In genomic region chr22:28911279-28911640, GRCh38 we compare ENCODE assay signal across 13 cellular contexts. TPM values are rescaled to one million over a fixed set of nuclear protein-coding genes. Genes with fewer than 3 reads are reported as not detected.
A peak's percentile ranks its signal among the peaks of the same experiment; 100 is the strongest.
DNase-seq lines count a peak whose midpoint lies in the region; TF ChIP-seq lines count a peak whose summit lies in the region.
"Had no signal": no experiment of that assay in that cellular context is flagged by ENCODE, and none has a peak within 500 bp of the region (broad histone marks: within the 10 kb centered on the region; RNA-seq: fewer than 3 reads in every experiment).

No MANE protein-coding gene starts in this region.

- H3K9ac ChIP-seq in trophoblast cell (ENCODE audit: low read length), result no peak overlapping the region

- no peak overlapping the region for H2AFZ ChIP-seq in trophoblast cell (ENCODE audit: insufficient read depth, low read length, poor library complexity)

- no peak overlapping the region for H3K27ac Mint-ChIP-seq in activated T-cell treated with anti-CD3 and anti-CD28 coated beads, Interleukin-2, amount 50 U/mL, for 24 hours
- H3K27ac Mint-ChIP-seq: activated B cell treated with CpG ODN at 0.5 μM for 24 hours; activated naive CD4-positive, alpha-beta T cell treated with anti-CD3 and anti-CD28 coated beads, Interleukin-2, amount 50 U/mL, for 24 hours; CD8-positive, alpha-beta T cell had no signal

- H3K4ac ChIP-seq in trophoblast cell (ENCODE audit: low read depth, low read length), result no peak overlapping the region

- TF ChIP-seq POLR2A in vagina (IDR thresholded peaks at IDR 0.05), result no peak

- H3K9me3 Mint-ChIP-seq in activated T-cell treated with anti-CD3 and anti-CD28 coated beads, Interleukin-2, amount 50 U/mL, for 24 hours, result peaks cover 3% of the 10 kb centered on the region
- H3K9me3 Mint-ChIP-seq: activated B cell treated with CpG ODN at 0.5 μM for 24 hours; activated naive CD4-positive, alpha-beta T cell treated with anti-CD3 and anti-CD28 coated beads, Interleukin-2, amount 50 U/mL, for 24 hours; CD8-positive, alpha-beta T cell had no signal

- peak overlapping the region; percentile 67 for H3K27ac ChIP-seq in layer of hippocampus (ENCODE audit: low read depth, low read length)
- H3K27ac ChIP-seq in trophoblast cell (ENCODE audit: low read depth, low read length), result peak overlapping the region; percentile 74
- peak overlapping the region; percentile 64 for H3K27ac ChIP-seq in vagina

- no peaks in the 10 kb centered on the region for H3K27me3 ChIP-seq in layer of hippocampus (ENCODE audit: control insufficient read depth, insufficient read depth, low read length)
- H3K27me3 ChIP-seq in trophoblast cell (ENCODE audit: insufficient read depth, low read length), result no peaks in the 10 kb centered on the region
- no peaks in the 10 kb centered on the region for H3K27me3 ChIP-seq in vagina

- H3K18ac ChIP-seq in trophoblast cell (ENCODE audit: low read length), result no peak overlapping the region

- TF ChIP-seq CTCF in vagina (IDR thresholded peaks at IDR 0.05), result no peak

- peaks cover 14% of the 10 kb centered on the region for H3K79me2 ChIP-seq in trophoblast cell (ENCODE audit: control insufficient read depth, insufficient read depth, low read length, poor library complexity)

- no peak overlapping the region for H3K23ac ChIP-seq in trophoblast cell (ENCODE audit: low read length)

- H3K4me2 ChIP-seq in trophoblast cell (ENCODE audit: low read length), result no peak overlapping the region

- H3K4me3 ChIP-seq in trophoblast cell (ENCODE audit: low read depth, low read length) (no peak overlapping the region), vagina (no peak overlapping the region)

- peak overlapping the region; percentile 10 for H2BK120ac ChIP-seq in trophoblast cell (ENCODE audit: insufficient read depth, low read length, poor library complexity)

- H3K9me3 ChIP-seq in trophoblast cell (ENCODE audit: insufficient read depth, low read depth, low read length) (no peaks in the 10 kb centered on the region), vagina (no peaks in the 10 kb centered on the region)

- H3K14ac ChIP-seq in trophoblast cell (ENCODE audit: low read length), result no peak overlapping the region

- no peak overlapping the region for H2BK12ac ChIP-seq in trophoblast cell (ENCODE audit: low read length)

- H4K12ac ChIP-seq in trophoblast cell (ENCODE audit: low read depth, low read length), result no peak overlapping the region

- H4K91ac ChIP-seq in trophoblast cell (ENCODE audit: low read depth, low read length), result no peak overlapping the region

- H4K8ac ChIP-seq in trophoblast cell (ENCODE audit: low read depth, low read length), result no peak overlapping the region

- no peak overlapping the region for H2AK5ac ChIP-seq in trophoblast cell (ENCODE audit: low read length)

- DNase-seq in activated T-cell treated with anti-CD3 and anti-CD28 coated beads, Interleukin-2, amount 50 U/mL, for 24 hours, result peak; percentile 27
- DNase-seq in activated T-cell treated with anti-CD3 and anti-CD28 coated beads for 4 hours (no peak), trophoblast cell (no peak), vagina (ENCODE audit: extremely low spot score in 2 of 2) (no peak), epidermal melanocyte (ENCODE audit: insufficient read length, low spot score) (no peak), SHP77 (lab: John Stamatoyannopoulos, UW) (no peak), ecto neural progenitor cell (ENCODE audit: low spot score) (no peak)
- DNase-seq: activated B cell treated with CpG ODN at 0.5 μM for 24 hours; CD8-positive, alpha-beta T cell; cortex of kidney; stimulated activated naive CD4-positive, alpha-beta T cell treated with Interleukin-2 at 50 U/mL for 16 hours had no signal

- peaks cover 2% of the 10 kb centered on the region for H3K79me1 ChIP-seq in trophoblast cell (ENCODE audit: low read length)

- intact Hi-C loops in vagina (cut with DNase I), result no loop called here

- H3K36me3 ChIP-seq in trophoblast cell (ENCODE audit: control insufficient read depth in 1 of 2, insufficient read depth in 2 of 2, low read length in 2 of 2) (no peaks in the 10 kb centered on the region), vagina (no peaks in the 10 kb centered on the region)

- H3K27me3 Mint-ChIP-seq in activated T-cell treated with anti-CD3 and anti-CD28 coated beads, Interleukin-2, amount 50 U/mL, for 24 hours, result peaks cover 45% of the 10 kb centered on the region
- H3K27me3 Mint-ChIP-seq: activated naive CD4-positive, alpha-beta T cell treated with anti-CD3 and anti-CD28 coated beads, Interleukin-2, amount 50 U/mL, for 24 hours had no signal

- peaks cover 2% of the 10 kb centered on the region for H3K36me3 Mint-ChIP-seq in activated T-cell treated with anti-CD3 and anti-CD28 coated beads, Interleukin-2, amount 50 U/mL, for 24 hours (ENCODE audit: low read depth)
- H3K36me3 Mint-ChIP-seq: CD8-positive, alpha-beta T cell had no signal

- no peak overlapping the region for H3K4me3 Mint-ChIP-seq in activated T-cell treated with anti-CD3 and anti-CD28 coated beads, Interleukin-2, amount 50 U/mL, for 24 hours
- H3K4me3 Mint-ChIP-seq: activated B cell treated with CpG ODN at 0.5 μM for 24 hours; activated naive CD4-positive, alpha-beta T cell treated with anti-CD3 and anti-CD28 coated beads, Interleukin-2, amount 50 U/mL, for 24 hours; CD8-positive, alpha-beta T cell had no signal

- H2BK5ac ChIP-seq in trophoblast cell (ENCODE audit: low read depth, low read length, poor library complexity), result no peak overlapping the region

- peaks cover 37% of the 10 kb centered on the region for H3K4me1 Mint-ChIP-seq in activated T-cell treated with anti-CD3 and anti-CD28 coated beads, Interleukin-2, amount 50 U/mL, for 24 hours (ENCODE audit: low read depth)
- H3K4me1 Mint-ChIP-seq: activated B cell treated with CpG ODN at 0.5 μM for 24 hours had no signal

- H3K4me1 ChIP-seq in trophoblast cell (ENCODE audit: control insufficient read depth in 1 of 2, insufficient read depth in 2 of 2, low read length in 2 of 2) (peaks cover 9 to 10% of the 10 kb centered on the region in 2 experiments), vagina (peaks cover 52% of the 10 kb centered on the region)

- WGBS in trophoblast cell (ENCODE audit: extremely low coverage, insufficient coverage, insufficient read length), result no CpG with 5 or more reads among the region's 4 CpGs

RNA-seq across cellular contexts. Expression of gene ZNRF3, which starts 27.9 kb away (rescaled TPM):
- 13.0 and 13.6 TPM in 2 replicates for polyA plus RNA-seq in trophoblast cell (2013)
- total RNA-seq in vagina, result 7.9 TPM
